In genomic region chr5:56123531-56124243, GRCh38 we compare ENCODE assay signal across 8 cellular contexts.
DNase-seq lines count a peak whose midpoint lies in the region; ATAC-seq, FAIRE-seq and TF ChIP-seq lines count a peak whose summit lies in the region.

No MANE protein-coding gene starts in this region.

- H3K9me1 ChIP-seq in K562 (ENCODE audit: control insufficient read depth, insufficient read depth, low read length), result no peaks in the 10 kb centered on the region

- H3K4me3 ChIP-seq in ACC112 (ENCODE audit: low read depth, low read length), result peak overlapping the region; percentile 63
- H3K4me3 ChIP-seq in K562, result no peak overlapping the region
- no peak overlapping the region for H3K4me3 ChIP-seq in kidney epithelial cell (ENCODE audit: low read depth, low read length)
- H3K4me3 ChIP-seq in upper lobe of right lung, result no peak overlapping the region

- H3K27me3 ChIP-seq in ACC112 (ENCODE audit: insufficient read depth, low read length), result no peaks in the 10 kb centered on the region
- no peaks in the 10 kb centered on the region for H3K27me3 ChIP-seq in K562 (ENCODE audit: control insufficient read depth in 2 of 2, insufficient read depth in 2 of 2, low read length in 2 of 2)
- H3K27me3 ChIP-seq in kidney epithelial cell (ENCODE audit: control insufficient read depth, insufficient read depth, low read length), result no peaks in the 10 kb centered on the region
- no peaks in the 10 kb centered on the region for H3K27me3 ChIP-seq in upper lobe of right lung

- no TSS peak for BruUV-seq in K562 (replicated peaks; lab: Mats Ljungman, UMichigan)

- H3K36me3 ChIP-seq in ACC112 (ENCODE audit: insufficient read depth, low read length) (no peaks in the 10 kb centered on the region), K562 (ENCODE audit: control insufficient read depth, insufficient read depth, low read length) (no peaks in the 10 kb centered on the region), kidney epithelial cell (ENCODE audit: control insufficient read depth, insufficient read depth, low read length) (no peaks in the 10 kb centered on the region), upper lobe of right lung (no peaks in the 10 kb centered on the region)

- H3K9me3 ChIP-seq in K562 (replicated peaks; ENCODE audit: control insufficient read depth, insufficient read depth, low read depth, low read length) (no peaks in the 10 kb centered on the region), upper lobe of right lung (no peaks in the 10 kb centered on the region)

- WGBS in K562 (ENCODE audit: insufficient coverage, low coverage, missing lambda C conversion rate), result 2% methylated on average over 8 of the region's 8 CpGs

- H2AFZ ChIP-seq in ACC112 (ENCODE audit: low read length, unreplicated experiment) (peak overlapping the region; percentile 30), K562 (ENCODE audit: low read depth, low read length) (no peak overlapping the region)

- intact Hi-C loops in K562 (cut with micrococcal nuclease) (loop anchor here (5.0 kb wide), 2 partner anchors 36 to 39 kb away; no protein-coding TSS in a partner anchor), upper lobe of right lung (cut with DNase I) (no loop called here)

- TF ChIP-seq CTCF in K562 (IDR thresholded peaks at IDR 0.05 in 2 of 3, conservative IDR thresholded peaks at IDR 0.05 in 1 of 3; ENCODE audit: insufficient read depth in 2 of 3, low read depth in 1 of 3, low read length in 3 of 3) (no peak), kidney epithelial cell (IDR thresholded peaks at IDR 0.05; ENCODE audit: insufficient read depth, low read length, poor library complexity, severe bottlenecking) (no peak), upper lobe of right lung (IDR thresholded peaks at IDR 0.05) (no peak)

- H3K4me1 ChIP-seq in ACC112 (ENCODE audit: control insufficient read depth, insufficient read depth, low read length, unreplicated experiment) (peaks cover 22% of the 10 kb centered on the region), K562 (replicated peaks in 1 of 2; ENCODE audit: control insufficient read depth in 2 of 2, insufficient read depth in 2 of 2, low read length in 2 of 2) (peaks cover 7 to 19% of the 10 kb centered on the region in 2 experiments), upper lobe of right lung (peaks cover 21% of the 10 kb centered on the region)

- peak; percentile 97 for ATAC-seq in K562
- peak; percentile 88 for ATAC-seq in upper lobe of right lung

- in situ Hi-C loops in K562 (cut with MboI), result no loop called here

- peak; percentile 99 for TF ChIP-seq EP300 in K562 (IDR thresholded peaks at IDR 0.05; ENCODE audit: low read length)

- peak; percentile 99 for FAIRE-seq in K562 (lab: Jason Lieb, UNC)

- H3K79me2 ChIP-seq in ACC112 (ENCODE audit: control insufficient read depth, insufficient read depth, low read length, unreplicated experiment) (no peaks in the 10 kb centered on the region), K562 (ENCODE audit: control insufficient read depth, insufficient read depth, low read length) (no peaks in the 10 kb centered on the region)

- DNase-seq in HT-29 (ENCODE audit: low spot score) (peak; percentile 22), K562 (ENCODE audit: extremely low read depth in 1 of 4, low spot score in 3 of 4) (peak; percentile 93 to 100 (median 94)), kidney epithelial cell (ENCODE audit: low read depth) (peak; percentile 93), upper lobe of right lung (no peak), amygdala (lab: John Stamatoyannopoulos, UW) (no peak), SK-N-DZ (ENCODE audit: low spot score) (no peak)
- no peak for DNase-seq in activated CD8-positive, alpha-beta memory T cell treated with anti-CD3 and anti-CD28 coated beads for 24 hours

- H3K9ac ChIP-seq in K562 (ENCODE audit: insufficient read depth in 1 of 2, low read depth in 2 of 2, low read length in 2 of 2), result peak overlapping the region in 1 of 2 experiments; percentile 29; a peak in 1 of 4 replicates

- H3K4me2 ChIP-seq in K562 (ENCODE audit: insufficient read depth, low read length), result peak overlapping the region; percentile 61

- CTCF ChIA-PET in K562 (lab: Yijun Ruan, JAX; ENCODE audit: low intra/inter-chr PET ratio), result no interaction called here

- TF ChIP-seq RAD21 in K562 (CRISPR knock-in tag; conservative IDR thresholded peaks at IDR 0.05 in 1 of 2, IDR thresholded peaks at IDR 0.05 in 1 of 2), result peak; percentile 35 to 58

- no peaks in the 10 kb centered on the region for H4K20me1 ChIP-seq in K562 (replicated peaks; ENCODE audit: control insufficient read depth, insufficient read depth, low read length)

- POLR2A ChIA-PET in K562 (lab: Yijun Ruan, JAX), result interaction anchor here (0.5 to 1.3 kb wide), 12 partner anchors 12 to 693 kb away, joined by 3 to 6 read pairs (median 3); no protein-coding TSS in a partner anchor

- H3K27ac ChIP-seq in ACC112 (ENCODE audit: low read depth, low read length) (peak overlapping the region; percentile 84), K562 (ENCODE audit: extremely low read depth, low read depth, low read length) (peak overlapping the region; percentile 62), upper lobe of right lung (peak overlapping the region; percentile 68)

- no peak for TF ChIP-seq POLR2A in K562 (conservative IDR thresholded peaks at IDR 0.05)

TF ChIP-seq in K562, 482 proteins besides CTCF, POLR2A, EP300 and RAD21 (continues in another document):
- TF ChIP-seq ZNF655 (CRISPR knock-in tag; IDR thresholded peaks at IDR 0.05), result no peak
- TF ChIP-seq BDP1 (IDR thresholded peaks at IDR 0.05; ENCODE audit: insufficient read depth, insufficient read length), result no peak
- TF ChIP-seq FOXK2 (conservative IDR thresholded peaks at IDR 0.05 in 1 of 2, IDR thresholded peaks at IDR 0.05 in 1 of 2; ENCODE audit: low read depth in 2 of 2), result peak; percentile 90 to 92
- peak; percentile 78; the same call in 1 of the 2 replicates for TF ChIP-seq ZNF76 (CRISPR knock-in tag; IDR thresholded peaks at IDR 0.05; ENCODE audit: borderline replicate concordance)
- TF ChIP-seq ZNF143 (CRISPR knock-in tag; IDR thresholded peaks at IDR 0.05), result no peak
- TF ChIP-seq SIN3A (IDR thresholded peaks at IDR 0.05; ENCODE audit: borderline replicate concordance in 2 of 2, control insufficient read depth in 1 of 2, low read depth in 2 of 2, low read length in 2 of 2), result peak in 1 of 2 experiments; percentile 50; a peak in 1 of 4 replicates
- peak; percentile 69; the same call in 1 of the 2 replicates for TF ChIP-seq MXI1 (IDR thresholded peaks at IDR 0.05; ENCODE audit: low read depth, low read length)
- peak; percentile 97 for TF ChIP-seq ZNF197 (CRISPR knock-in tag; IDR thresholded peaks at IDR 0.05; ENCODE audit: low read depth)
- peak; percentile 35 for TF ChIP-seq JUN (IDR thresholded peaks at IDR 0.05; ENCODE audit: borderline replicate concordance, low read depth, low read length)
- 0 out of 2 replicates have a peak, but pooled peaks have one; percentile 59 for TF ChIP-seq JUN (CRISPR knock-in tag; IDR thresholded peaks at IDR 0.05; ENCODE audit: borderline replicate concordance)
- peak; percentile 74; the same call in 1 of the 2 replicates for TF ChIP-seq FOXO4 (CRISPR knock-in tag; IDR thresholded peaks at IDR 0.05)
- peak; percentile 100 for TF ChIP-seq CBFA2T3 (IDR thresholded peaks at IDR 0.05)
- peak; percentile 82; the same call in 1 of the 2 replicates for TF ChIP-seq KLF6 (CRISPR knock-in tag; IDR thresholded peaks at IDR 0.05; ENCODE audit: borderline replicate concordance)
- TF ChIP-seq NKRF (IDR thresholded peaks at IDR 0.05; ENCODE audit: borderline replicate concordance), result no peak
- TF ChIP-seq FOSL1 (tag; conservative IDR thresholded peaks at IDR 0.05), result peak; percentile 99
- TF ChIP-seq ILF3 (IDR thresholded peaks at IDR 0.05; ENCODE audit: borderline replicate concordance), result no peak

Comparison
In these comparisons a context has a peak if more than half of its experiments do, and no peak if none do; other contexts are left out.
1. DNase-seq: peak in HT-29 (single experiment), K562 (4 of 4) and kidney epithelial cell (single experiment); none in upper lobe of right lung (single experiment), activated CD8-positive, alpha-beta memory T cell treated with anti-CD3 and anti-CD28 coated beads for 24 hours (single experiment), amygdala (0 of 56) and SK-N-DZ (single experiment).
2. Peak in every context shown above with its lines, with median percentiles within 50 percentile points of each other: H3K27ac ChIP-seq.